20 cellular contexts compared by ENCODE assay signal in the genomic region with DNA sequence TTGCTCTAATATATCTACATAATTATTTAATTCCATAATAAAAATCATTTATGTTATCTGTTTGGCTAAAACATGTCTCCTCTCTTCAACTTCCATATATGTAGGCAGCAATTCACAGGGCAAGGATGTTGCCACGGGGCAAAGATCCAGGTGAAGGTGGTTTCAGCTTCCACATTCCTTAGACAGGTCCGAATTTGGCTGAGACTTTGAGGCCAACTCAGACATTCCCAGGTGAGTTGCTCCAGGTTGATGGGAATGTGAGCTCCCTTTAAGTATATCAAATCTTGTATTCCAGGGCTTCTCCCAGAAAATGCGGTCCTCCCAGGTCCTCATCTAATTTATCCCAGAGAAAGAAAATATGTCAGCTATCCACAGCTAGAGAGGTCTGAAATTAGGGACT. TPM values are rescaled to one million over a fixed set of nuclear protein-coding genes. Genes with fewer than 3 reads are reported as not detected.
DNase-seq lines count a peak whose midpoint lies in the region; ATAC-seq, FAIRE-seq and TF ChIP-seq lines count a peak whose summit lies in the region.
"Had no signal": no experiment of that assay in that cellular context is flagged by ENCODE, and none has a peak within 500 bp of the region (broad histone marks: within the 10 kb centered on the region; RNA-seq: fewer than 3 reads in every experiment).

No MANE protein-coding gene starts in this region.

- H3K9ac ChIP-seq in H1 (replicated peaks in 1 of 4; ENCODE audit: extremely low read depth in 1 of 4, low read depth in 3 of 4, low read length in 3 of 4) = no peak overlapping the region
- H3K9ac ChIP-seq in keratinocyte (ENCODE audit: control insufficient read depth, extremely low read depth, insufficient read depth, low read length) = no peak overlapping the region

- TF ChIP-seq RAD21 in H1 (IDR thresholded peaks at IDR 0.05 in 1 of 2, conservative IDR thresholded peaks at IDR 0.05 in 1 of 2; ENCODE audit: low read depth in 2 of 2, low read length in 2 of 2) = no peak

- H3K23me2 ChIP-seq in H1 (ENCODE audit: low read depth, low read length) = no peaks in the 10 kb centered on the region

- H2AFZ ChIP-seq in H1 (ENCODE audit: low read length) (no peak overlapping the region), keratinocyte (ENCODE audit: control insufficient read depth, low read length) (no peak overlapping the region), osteoblast (ENCODE audit: low read length) (no peak overlapping the region)

- H2AK5ac ChIP-seq in H1 (ENCODE audit: low read depth, low read length) = no peak overlapping the region

- TF ChIP-seq CTCF in H1 (IDR thresholded peaks at IDR 0.05; ENCODE audit: control extremely low read depth in 1 of 3, insufficient read depth in 1 of 3, low read depth in 1 of 3, low read length in 3 of 3) (no peak), keratinocyte (optimal IDR thresholded peaks at IDR 0.05 in 1 of 3, IDR thresholded peaks at IDR 0.05 in 1 of 3, conservative IDR thresholded peaks at IDR 0.05 in 1 of 3; ENCODE audit: extremely low read depth in 1 of 3, insufficient read depth in 2 of 3, low read length in 3 of 3) (no peak), osteoblast (IDR thresholded peaks at IDR 0.05; ENCODE audit: extremely low read depth, low read depth, low read length) (no peak)

- H3K9me3 Mint-ChIP-seq in CD8-positive, alpha-beta memory T cell = peaks cover 0 to 10% (median 0%) of the 10 kb centered on the region in 5 donors
- H3K9me3 Mint-ChIP-seq in activated CD8-positive, alpha-beta memory T cell treated with anti-CD3 and anti-CD28 coated beads, Interleukin-2, amount 10 ng/mL, durations not matched to agents 7 days and 5 days (ENCODE audit: low read depth) = peaks cover 3% of the 10 kb centered on the region
- H3K9me3 Mint-ChIP-seq: CD4-positive, alpha-beta T cell had no signal

- H3K27me3 Mint-ChIP-seq in CD8-positive, alpha-beta memory T cell = no peaks in the 10 kb centered on the region
- H3K27me3 Mint-ChIP-seq in T-helper 17 cell = peaks cover 5% of the 10 kb centered on the region
- no peaks in the 10 kb centered on the region for H3K27me3 Mint-ChIP-seq in activated CD8-positive, alpha-beta memory T cell treated with anti-CD3 and anti-CD28 coated beads, Interleukin-2, amount 10 ng/mL, durations not matched to agents 7 days and 5 days
- H3K27me3 Mint-ChIP-seq: B cell; CD4-positive, alpha-beta T cell had no signal

- no peak overlapping the region for H4K8ac ChIP-seq in H1 (ENCODE audit: extremely low read depth, insufficient read depth, low read length)

- H2BK12ac ChIP-seq in H1 (ENCODE audit: low read depth, low read length) = no peak overlapping the region

- H3K56ac ChIP-seq in H1 (replicated peaks; ENCODE audit: insufficient read length, low read depth, low read length) = no peak overlapping the region

- POLR2A ChIA-PET in CD8-positive, alpha-beta memory T cell (lab: Charles Lee) = interaction anchor here (0.5 kb wide), 1 partner anchor 12 kb away, joined by 4 read pairs; no protein-coding TSS in a partner anchor
- POLR2A ChIA-PET in H1 (lab: Charles Lee; ENCODE audit: partially characterized antibody) = interaction anchor here (1.0 kb wide), 1 partner anchor 46 kb away, joined by 3 read pairs; no protein-coding TSS in a partner anchor

- no peaks in the 10 kb centered on the region for H3K27me3 ChIP-seq in CD8-positive, alpha-beta memory T cell (ENCODE audit: insufficient read depth, low read length, poor library complexity, severe bottlenecking)
- no peaks in the 10 kb centered on the region for H3K27me3 ChIP-seq in H1 (replicated peaks in 1 of 4; ENCODE audit: control insufficient read depth in 3 of 4, extremely low read depth in 1 of 4, insufficient read depth in 3 of 4, low read length in 3 of 4)
- no peaks in the 10 kb centered on the region for H3K27me3 ChIP-seq in keratinocyte (ENCODE audit: control insufficient read depth, extremely low read depth, insufficient read depth, low read length)
- H3K27me3 ChIP-seq in osteoblast (ENCODE audit: insufficient read depth, low read length) = no peaks in the 10 kb centered on the region

- H4K20me1 ChIP-seq in H1 (replicated peaks in 1 of 2; ENCODE audit: control insufficient read depth in 1 of 2, insufficient read depth in 2 of 2, low read length in 2 of 2) = peaks cover 0 to 2% of the 10 kb centered on the region in 2 experiments
- no peaks in the 10 kb centered on the region for H4K20me1 ChIP-seq in keratinocyte (ENCODE audit: control insufficient read depth, extremely low read depth, insufficient read depth, low read length)
- no peaks in the 10 kb centered on the region for H4K20me1 ChIP-seq in osteoblast (ENCODE audit: insufficient read depth, low read length)

- H4K5ac ChIP-seq in H1 (ENCODE audit: insufficient read length, low read depth, low read length) = no peak overlapping the region

- no peak overlapping the region for H3K4me2 ChIP-seq in H1 (ENCODE audit: insufficient read depth in 1 of 2, low read depth in 2 of 2, low read length in 2 of 2)
- H3K4me2 ChIP-seq in keratinocyte (ENCODE audit: control insufficient read depth, extremely low read depth, insufficient read depth, low read depth, low read length) = no peak overlapping the region
- no peak overlapping the region for H3K4me2 ChIP-seq in osteoblast (ENCODE audit: insufficient read depth, low read length)

- no peak overlapping the region for H3K4me3 Mint-ChIP-seq in CD8-positive, alpha-beta memory T cell
- H3K4me3 Mint-ChIP-seq in T-helper 17 cell = no peak overlapping the region
- no peak overlapping the region for H3K4me3 Mint-ChIP-seq in activated CD8-positive, alpha-beta memory T cell treated with anti-CD3 and anti-CD28 coated beads, Interleukin-2, amount 10 ng/mL, durations not matched to agents 7 days and 5 days
- H3K4me3 Mint-ChIP-seq: B cell; CD4-positive, alpha-beta T cell; HFFc6 had no signal

- H2BK15ac ChIP-seq in H1 (ENCODE audit: low read length) = no peak overlapping the region

- dilution Hi-C loops in keratinocyte (cut with MboI; ENCODE audit: extremely low pct_ligation_motif_present, low sequenced_read_pairs) = no loop called here

- H3K9me1 ChIP-seq in keratinocyte (ENCODE audit: control insufficient read depth, extremely low read depth, insufficient read depth, low read length) = no peaks in the 10 kb centered on the region

- no peak overlapping the region for H2BK120ac ChIP-seq in H1 (replicated peaks; ENCODE audit: low read depth, low read length)

- H3K79me1 ChIP-seq in H1 (ENCODE audit: low read depth, low read length) = no peaks in the 10 kb centered on the region

- H3K79me2 ChIP-seq in H1 (ENCODE audit: control insufficient read depth in 1 of 2, insufficient read depth in 2 of 2, low read length in 2 of 2) (no peaks in the 10 kb centered on the region), keratinocyte (ENCODE audit: control insufficient read depth, insufficient read depth, low read length) (no peaks in the 10 kb centered on the region), osteoblast (ENCODE audit: insufficient read depth, low read length) (no peaks in the 10 kb centered on the region)

- 88% methylated on average over 3 of the region's 3 CpGs; no CpG with 5 or more reads in 1 of the 2 experiments for WGBS in H1 (ENCODE audit: extremely low coverage in 1 of 2, insufficient coverage in 1 of 2, insufficient read length in 1 of 2, insufficient replicate concordance in 2 of 2, low coverage in 1 of 2, low lambda C conversion rate in 2 of 2, missing lambda C conversion rate in 1 of 2), 2 experiments

- no peak overlapping the region for H3K23ac ChIP-seq in H1 (ENCODE audit: insufficient read length)

- no peak for FAIRE-seq in H1 (lab: Jason Lieb, UNC)
- FAIRE-seq in keratinocyte (lab: Jason Lieb, UNC) = peak; percentile 75
- FAIRE-seq: A204.1, D721Med, G401.6, GM12891 had no signal

- H3K4me3 ChIP-seq in CD8-positive, alpha-beta memory T cell (ENCODE audit: low read length) = no peak overlapping the region
- H3K4me3 ChIP-seq in H1 (ENCODE audit: extremely low read depth in 1 of 4, insufficient read depth in 2 of 4, low read depth in 3 of 4, low read length in 4 of 4) (no peak overlapping the region), keratinocyte (ENCODE audit: control insufficient read depth in 2 of 3, extremely low read depth in 1 of 3, insufficient read depth in 2 of 3, low read depth in 1 of 3, low read length in 3 of 3) (no peak overlapping the region), osteoblast (ENCODE audit: insufficient read depth, low read length) (no peak overlapping the region)

- no peak overlapping the region for H3K27ac ChIP-seq in CD8-positive, alpha-beta memory T cell (ENCODE audit: low read depth, low read length)
- H3K27ac ChIP-seq in H1 (ENCODE audit: low read depth, low read length) (no peak overlapping the region), keratinocyte (ENCODE audit: control insufficient read depth, insufficient read depth, low read length) (no peak overlapping the region), osteoblast (ENCODE audit: low read depth, low read length) (no peak overlapping the region)
- H3K27ac ChIP-seq: HL-60 had no signal

- H3K36me3 ChIP-seq in CD8-positive, alpha-beta memory T cell (ENCODE audit: insufficient read depth, low read length) = no peaks in the 10 kb centered on the region
- H3K36me3 ChIP-seq in H1 (ENCODE audit: control insufficient read depth in 2 of 4, insufficient read depth in 4 of 4, low read length in 3 of 4) = no peaks in the 10 kb centered on the region
- no peaks in the 10 kb centered on the region for H3K36me3 ChIP-seq in keratinocyte (ENCODE audit: control insufficient read depth in 2 of 2, extremely low read depth in 1 of 2, insufficient read depth in 2 of 2, low read length in 2 of 2)
- H3K36me3 ChIP-seq in osteoblast (ENCODE audit: insufficient read depth, low read length) = no peaks in the 10 kb centered on the region

- TF ChIP-seq POLR2A in H1 (IDR thresholded peaks at IDR 0.05; ENCODE audit: control extremely low read depth in 1 of 2, low read depth in 2 of 2, low read length in 2 of 2) = no peak

- ATAC-seq in T-helper 17 cell (no peak), GM21723 (IDR thresholded peaks at IDR 0.05; ENCODE audit: unreplicated experiment) (no peak)
- ATAC-seq in activated CD8-positive, alpha-beta memory T cell treated with anti-CD3 and anti-CD28 coated beads, Interleukin-2, amount 10 ng/mL, durations not matched to agents 7 days and 5 days = no peak

- H3K14ac ChIP-seq in H1 (ENCODE audit: insufficient read length) = no peak overlapping the region

- H3K36me3 Mint-ChIP-seq in CD8-positive, alpha-beta memory T cell = peaks cover 0 to 3% (median 0%) of the 10 kb centered on the region in 3 donors
- H3K36me3 Mint-ChIP-seq in T-helper 17 cell (ENCODE audit: low read depth) = peaks cover 2% of the 10 kb centered on the region
- H3K36me3 Mint-ChIP-seq in activated CD8-positive, alpha-beta memory T cell treated with anti-CD3 and anti-CD28 coated beads, Interleukin-2, amount 10 ng/mL, durations not matched to agents 7 days and 5 days = peaks cover 11% of the 10 kb centered on the region

- no peak overlapping the region for H3K18ac ChIP-seq in H1 (ENCODE audit: extremely low read depth, low read length)

- H2BK20ac ChIP-seq in H1 (ENCODE audit: low read length) = no peak overlapping the region

- DNase-seq in CD8-positive, alpha-beta memory T cell = no peak
- DNase-seq in T-helper 17 cell = no peak
- DNase-seq in H1 (ENCODE audit: low read depth in 1 of 2, low spot score in 2 of 2) = no peak
- peak; percentile 25 for DNase-seq in keratinocyte (ENCODE audit: low read depth, low spot score)
- no peak for DNase-seq in osteoblast (ENCODE audit: insufficient read length, low spot score, missing footprints)
- DNase-seq in activated CD8-positive, alpha-beta memory T cell treated with anti-CD3 and anti-CD28 coated beads, Interleukin-2, amount 10 ng/mL, durations not matched to agents 7 days and 5 days = no peak
- DNase-seq: C1 segment of cervical spinal cord; CD4-positive, alpha-beta T cell; DMS153; DMS79 treated with DMSO at 0.1 percent for 48 hours; EL; HCEC 1CT; HFFc6 had no signal

- peaks cover 18% of the 10 kb centered on the region for H3K4me1 ChIP-seq in CD8-positive, alpha-beta memory T cell (ENCODE audit: insufficient read depth, low read length)
- H3K4me1 ChIP-seq in H1 (replicated peaks in 1 of 4; ENCODE audit: control insufficient read depth in 3 of 4, insufficient read depth in 4 of 4, low read length in 3 of 4) (no peaks in the 10 kb centered on the region), keratinocyte (ENCODE audit: control insufficient read depth, extremely low read depth, insufficient read depth, low read length) (peaks cover 10% of the 10 kb centered on the region), osteoblast (ENCODE audit: insufficient read depth, low read length) (no peaks in the 10 kb centered on the region)

- no peak overlapping the region for H4K91ac ChIP-seq in H1 (replicated peaks; ENCODE audit: insufficient read length, low read length)

- 0 out of 2 replicates have a peak overlapping the region, but pooled peaks have one; percentile 8 for H2BK5ac ChIP-seq in H1 (ENCODE audit: low read depth, low read length)

- CTCF ChIA-PET in CD8-positive, alpha-beta memory T cell (lab: Charles Lee) = interaction anchor here (1.1 kb wide), 1 partner anchor 15 kb away, joined by 5 read pairs; no protein-coding TSS in a partner anchor
- CTCF ChIA-PET in H1 (lab: Charles Lee; ENCODE audit: partially characterized antibody) = no interaction called here
- CTCF ChIA-PET in activated CD8-positive, alpha-beta memory T cell treated with anti-CD3 and anti-CD28 coated beads, Interleukin-2, amount 10 ng/mL, durations not matched to agents 7 days and 5 days (lab: Charles Lee) = no interaction called here

- H3K27ac Mint-ChIP-seq in CD8-positive, alpha-beta memory T cell = peak overlapping the region in 5 of 8 donors; percentile 5 to 68 (median 33)
- H3K27ac Mint-ChIP-seq in T-helper 17 cell = peak overlapping the region; percentile 0
- H3K27ac Mint-ChIP-seq in activated CD8-positive, alpha-beta memory T cell treated with anti-CD3 and anti-CD28 coated beads, Interleukin-2, amount 10 ng/mL, durations not matched to agents 7 days and 5 days = no peak overlapping the region
- H3K27ac Mint-ChIP-seq: B cell; CD4-positive, alpha-beta T cell; HFFc6 had no signal

- TF ChIP-seq EP300 in H1 (IDR thresholded peaks at IDR 0.05; ENCODE audit: borderline replicate concordance in 1 of 2, low read depth in 2 of 2, low read length in 2 of 2) = no peak

- no peak overlapping the region for H3K4ac ChIP-seq in H1 (replicated peaks; ENCODE audit: insufficient read length, low read depth, low read length)

- peaks cover 33 to 37% (median 36%) of the 10 kb centered on the region in 3 donors for H3K4me1 Mint-ChIP-seq in CD8-positive, alpha-beta memory T cell
- peaks cover 11% of the 10 kb centered on the region for H3K4me1 Mint-ChIP-seq in T-helper 17 cell
- peaks cover 43% of the 10 kb centered on the region for H3K4me1 Mint-ChIP-seq in activated CD8-positive, alpha-beta memory T cell treated with anti-CD3 and anti-CD28 coated beads, Interleukin-2, amount 10 ng/mL, durations not matched to agents 7 days and 5 days

- H3K9me3 ChIP-seq in CD8-positive, alpha-beta memory T cell (ENCODE audit: low read length) = no peaks in the 10 kb centered on the region
- H3K9me3 ChIP-seq in T-helper 17 cell (ENCODE audit: control insufficient read depth, low read length, poor library complexity, severe bottlenecking) = no peaks in the 10 kb centered on the region
- H3K9me3 ChIP-seq in H1 (ENCODE audit: insufficient read depth in 2 of 2, low read depth in 1 of 2, low read length in 1 of 2) = 0 out of 4 replicates have a peak, but pooled peaks cover 0 to 2% of the 10 kb centered on the region in 2 experiments
- H3K9me3 ChIP-seq in keratinocyte (ENCODE audit: control insufficient read depth, low read depth, low read length) = no peaks in the 10 kb centered on the region
- no peaks in the 10 kb centered on the region for H3K9me3 ChIP-seq in osteoblast (ENCODE audit: low read depth, low read length)

RNA-seq across cellular contexts. Expression of gene AOAH, which starts 15.1 kb away (rescaled TPM):
- total RNA-seq in CD8-positive, alpha-beta memory T cell = 10 to 100 TPM; 25.0 to 26.4 TPM
- polyA plus RNA-seq in CD8-positive, alpha-beta memory T cell = 59.2 TPM
- total RNA-seq in T-helper 17 cell (1 to 10 TPM; 2.6 to 7.0 TPM), osteoblast (under 0.01 TPM in 1 of 2 replicates, not detected in the other)
- 0.55 TPM in 1 of 2 replicates, not detected in the other for total RNA-seq in H1 (2021; fragmentation: NEBNext Ultra II Directional; extraction: Animal tissue kit (Norgen Biotek cat#: 25700))
- polyA plus RNA-seq in H1 (2011; rRNA removed) (0.08 and 0.30 TPM in 2 replicates), keratinocyte (0.43 to 0.54 TPM (median 0.45 TPM) in 3 replicates)
- polyA plus RNA-seq in H1 (2011; cell fraction: cytosol; rRNA removed) = 0.30 TPM
- polyA plus RNA-seq in H1 (2011; cell fraction: nucleus; rRNA removed) = 0.39 TPM
- polyA plus RNA-seq in H1 (2012, experiment 1 of 2) = 0.29 to 0.45 TPM in 2 of 4 replicates, not detected in the others
- not detected for polyA plus RNA-seq in H1 (2012, experiment 2 of 2)
- polyA plus RNA-seq in H1 (2013, experiment 1 of 2) = 0.10 TPM
- 0.07 TPM for polyA plus RNA-seq in H1 (2013, experiment 2 of 2)
- 0.54 TPM in 2 replicates for polyA minus RNA-seq in H1 (2011; rRNA and poly(A)+ RNA removed)
- not detected for polyA minus RNA-seq in H1 (2011; cell fraction: cytosol; rRNA and poly(A)+ RNA removed)
- polyA minus RNA-seq in H1 (2011; cell fraction: nucleus; rRNA and poly(A)+ RNA removed) = 2.3 TPM
- not detected for polyA plus RNA-seq in keratinocyte (2011; ENCODE audit: low read depth)
- polyA plus RNA-seq in keratinocyte (2011; cell fraction: cytosol; rRNA removed) = 0.43 and 0.92 TPM in 2 replicates
- polyA plus RNA-seq in keratinocyte (2011; cell fraction: nucleus; rRNA removed) = 0.92 and 2.0 TPM in 2 replicates
- polyA plus RNA-seq in keratinocyte (2012; ENCODE audit: low replicate concordance) = 0.25 TPM in 1 of 2 replicates, not detected in the other
- polyA minus RNA-seq in keratinocyte = 0.61 to 1.0 TPM in 2 of 3 replicates, not detected in the other
- not detected for polyA minus RNA-seq in keratinocyte (2011; cell fraction: cytosol; rRNA and poly(A)+ RNA removed)
- 0.42 and 0.62 TPM in 2 replicates for polyA minus RNA-seq in keratinocyte (2011; cell fraction: nucleus; rRNA and poly(A)+ RNA removed)
- total RNA-seq in activated CD8-positive, alpha-beta memory T cell treated with anti-CD3 and anti-CD28 coated beads, Interleukin-2, amount 10 ng/mL, durations not matched to agents 7 days and 5 days = 10 to 100 TPM; 44.5 to 48.8 TPM
- total RNA-seq: HFFc6 had no signal
